Comparison of ENCODE assay signal across 29 cellular contexts in genomic region chr21:42764883-42765282, GRCh38.
"Had no signal": no experiment of that assay in that cellular context is flagged by ENCODE, and none has a peak within 500 bp of the region (broad histone marks: within the 10 kb centered on the region; RNA-seq: fewer than 3 reads in every experiment).

No MANE protein-coding gene starts in this region.

- H3K27me3 Mint-ChIP-seq: naive thymus-derived CD8-positive, alpha-beta T cell; progenitor cell of endocrine pancreas; stimulated activated naive CD8-positive, alpha-beta T cell treated with anti-CD3 and anti-CD28 coated beads, Interleukin-15, amount 100 ng/mL, for 72 hours; type B pancreatic cell had no signal

- H3K27ac Mint-ChIP-seq: immature natural killer cell; nephron; progenitor cell of endocrine pancreas; stimulated activated memory B cell treated with anti-CD40 and anti-IgM and Interleukin-4, amounts not matched to agents 10 μg/mL and 1 μg/mL and 100 μg/mL, for 72 hours; stimulated activated naive CD8-positive, alpha-beta T cell treated with anti-CD3 and anti-CD28 coated beads, Interleukin-15, amount 100 ng/mL, for 72 hours; type B pancreatic cell had no signal

- DNase-seq: hypothalamus; immature natural killer cell; left colon; mammary epithelial cell; mesenchymal stem cell; occipital lobe; ovary; right lobe of liver; stimulated activated CD4-positive, alpha-beta T cell treated with anti-CD3 and anti-CD28 coated beads, Interleukin-1b, Interleukin-23, amount 100 ng/mL, for 48 hours; stimulated activated CD4-positive, alpha-beta T cell treated with anti-CD3 and anti-CD28 coated beads, Interleukin-2, amount 100 ng/mL, for 48 hours; stimulated activated CD4-positive, alpha-beta T cell treated with anti-CD3 and anti-CD28 coated beads, Interleukin-4, amount 100 ng/mL, for 4 hours; stimulated activated CD8-positive, alpha-beta memory T cell treated with anti-CD3 and anti-CD28 coated beads, Interleukin-4, amount 100 ng/mL, for 48 hours; stimulated activated naive CD4-positive, alpha-beta T cell treated with Interleukin-2 at 50 U/mL for 16 hours; stimulated activated naive CD8-positive, alpha-beta T cell treated with anti-CD3 and anti-CD28 coated beads, Interleukin-15, amount 100 ng/mL, for 72 hours; substantia nigra had no signal

- H3K36me3 Mint-ChIP-seq: immature natural killer cell; stimulated activated memory B cell treated with anti-CD40 and anti-IgM and Interleukin-4, amounts not matched to agents 10 μg/mL and 1 μg/mL and 100 μg/mL, for 72 hours had no signal

- H3K4me1 Mint-ChIP-seq: immature natural killer cell; nephron; neural crest cell; stimulated activated memory B cell treated with anti-CD40 and anti-IgM and Interleukin-4, amounts not matched to agents 10 μg/mL and 1 μg/mL and 100 μg/mL, for 72 hours; stimulated activated naive CD8-positive, alpha-beta T cell treated with anti-CD3 and anti-CD28 coated beads, Interleukin-15, amount 100 ng/mL, for 72 hours had no signal

- H3K9me3 ChIP-seq: left lung, lower lobe of right lung, neutrophil, ovary, right atrium auricular region, right lobe of liver, tibial nerve, vagina had no signal

- H3K4me3 Mint-ChIP-seq: immature natural killer cell; naive thymus-derived CD8-positive, alpha-beta T cell; nephron; neural crest cell; stimulated activated memory B cell treated with anti-CD40 and anti-IgM and Interleukin-4, amounts not matched to agents 10 μg/mL and 1 μg/mL and 100 μg/mL, for 72 hours; stimulated activated naive CD8-positive, alpha-beta T cell treated with anti-CD3 and anti-CD28 coated beads, Interleukin-15, amount 100 ng/mL, for 72 hours; type B pancreatic cell had no signal

- ATAC-seq: left colon; left lung; lower lobe of right lung; naive thymus-derived CD8-positive, alpha-beta T cell; right lobe of liver; stimulated activated memory B cell treated with anti-CD40 and anti-IgM and Interleukin-4, amounts not matched to agents 10 μg/mL and 1 μg/mL and 100 μg/mL, for 72 hours; stimulated activated naive CD8-positive, alpha-beta T cell treated with anti-CD3 and anti-CD28 coated beads, Interleukin-15, amount 100 ng/mL, for 72 hours had no signal

- FAIRE-seq: islet of Langerhans, kidney had no signal

- H3K9me3 Mint-ChIP-seq: immature natural killer cell; naive thymus-derived CD8-positive, alpha-beta T cell; nephron; neural crest cell; stimulated activated naive CD8-positive, alpha-beta T cell treated with anti-CD3 and anti-CD28 coated beads, Interleukin-15, amount 100 ng/mL, for 72 hours; type B pancreatic cell had no signal
